Comparison of ENCODE assay signal across 8 cellular contexts in genomic region chr15:66294932-66295235, GRCh38. TPM values are rescaled to one million over a fixed set of nuclear protein-coding genes. Genes with fewer than 3 reads are reported as not detected.
A peak's percentile ranks its signal among the peaks of the same experiment; 100 is the strongest.
DNase-seq lines count a peak whose midpoint lies in the region; ATAC-seq and TF ChIP-seq lines count a peak whose summit lies in the region.

No MANE protein-coding gene starts in this region.

- peak overlapping the region; percentile 89 for H3K27ac ChIP-seq in effector memory CD4-positive, alpha-beta T cell (ENCODE audit: insufficient read depth, low read length, poor library complexity, severe bottlenecking)
- H3K27ac ChIP-seq in psoas muscle: peak overlapping the region; percentile 92

- no peak for ATAC-seq in psoas muscle
- ATAC-seq in HG02981 (IDR thresholded peaks at IDR 0.05; ENCODE audit: unreplicated experiment): no peak
- ATAC-seq in HG02970 (IDR thresholded peaks at IDR 0.05; ENCODE audit: low FRiP score, unreplicated experiment): no peak

- no peaks in the 10 kb centered on the region for H3K9me3 ChIP-seq in MG63
- H3K9me3 ChIP-seq in effector memory CD4-positive, alpha-beta T cell (ENCODE audit: control insufficient read depth, low read length): no peaks in the 10 kb centered on the region
- no peaks in the 10 kb centered on the region for H3K9me3 ChIP-seq in psoas muscle

- TF ChIP-seq CTCF in psoas muscle (IDR thresholded peaks at IDR 0.05): no peak

- DNase-seq in ELR (ENCODE audit: low read depth) (peak; percentile 61), MG63 (no peak), psoas muscle (no peak), NAMALWA (ENCODE audit: low spot score) (no peak)
- no peak for DNase-seq in effector memory CD4-positive, alpha-beta T cell
- no peak for DNase-seq in activated CD4-positive, alpha-beta T cell treated with anti-CD3 and anti-CD28 coated beads for 48 hours

- WGBS in psoas muscle, 3 donors: 66 to 78% (median 72%) methylated on average over 3 of the region's 3 CpGs

- intact Hi-C loops in psoas muscle (cut with DNase I): no loop called here

- H3K4me3 ChIP-seq in MG63 (peak overlapping the region; percentile 62), psoas muscle (peak overlapping the region; percentile 86)
- no peak overlapping the region for H3K4me3 ChIP-seq in effector memory CD4-positive, alpha-beta T cell (ENCODE audit: insufficient read depth, low read depth, low read length, poor library complexity, severe bottlenecking)

- H3K36me3 ChIP-seq in MG63 (peaks cover 14% of the 10 kb centered on the region), psoas muscle (ENCODE audit: insufficient read depth in 1 of 2, low read depth in 1 of 2) (peaks cover 0 to 21% of the 10 kb centered on the region in 2 donors)
- no peaks in the 10 kb centered on the region for H3K36me3 ChIP-seq in effector memory CD4-positive, alpha-beta T cell (ENCODE audit: control insufficient read depth, insufficient read depth, low read length)

- H3K27me3 ChIP-seq in MG63: no peaks in the 10 kb centered on the region
- H3K27me3 ChIP-seq in effector memory CD4-positive, alpha-beta T cell (replicated peaks; ENCODE audit: control insufficient read depth, insufficient read depth, low read length, poor library complexity, severe bottlenecking): no peaks in the 10 kb centered on the region
- no peaks in the 10 kb centered on the region for H3K27me3 ChIP-seq in psoas muscle (ENCODE audit: insufficient read depth in 3 of 3, low read length in 2 of 3)

- H3K4me1 ChIP-seq in effector memory CD4-positive, alpha-beta T cell (ENCODE audit: control insufficient read depth, insufficient read depth, low read length, poor library complexity, severe bottlenecking): peaks cover 15% of the 10 kb centered on the region
- H3K4me1 ChIP-seq in psoas muscle: peaks cover 23% of the 10 kb centered on the region

RNA-seq across cellular contexts. Expression of gene DIS3L, which starts 1.5 kb away (rescaled TPM):
- total RNA-seq in MG63 (2014; rRNA removed; shearing (Covaris generic); ENCODE audit: low replicate concordance): 23.4 and 35.9 TPM in 2 replicates
- 10 to 100 TPM; 27.8 to 38.7 (median 34.9) TPM for total RNA-seq in psoas muscle
- polyA plus RNA-seq in psoas muscle: 10 to 100 TPM; 11.0 to 41.5 (median 21.8) TPM

RNA-seq across cellular contexts. Expression of gene MEGF11, which starts 41.3 kb away (rescaled TPM):
- 0.10 TPM in 1 of 2 replicates, not detected in the other for total RNA-seq in MG63 (2014; rRNA removed; shearing (Covaris generic); ENCODE audit: low replicate concordance)
- total RNA-seq in psoas muscle: not detected
- under 1 TPM in 2 of 3 donors, not detected in 1; 0.04 to 0.05 TPM for polyA plus RNA-seq in psoas muscle
